Comparison of ENCODE assay signal across 9 cellular contexts in genomic region chr20:19964289-19965263, GRCh38. TPM values are rescaled to one million over a fixed set of nuclear protein-coding genes. Genes with fewer than 3 reads are reported as not detected.
DNase-seq lines count a peak whose midpoint lies in the region; ATAC-seq, FAIRE-seq and TF ChIP-seq lines count a peak whose summit lies in the region.
"Had no signal": no experiment of that assay in that cellular context is flagged by ENCODE, and none has a peak within 500 bp of the region (broad histone marks: within the 10 kb centered on the region; RNA-seq: fewer than 3 reads in every experiment).

No MANE protein-coding gene starts in this region.

- peaks cover 20% of the 10 kb centered on the region for H3K4me1 ChIP-seq in lower lobe of right lung

- POLR2A ChIA-PET in AG04449 (lab: Yijun Ruan, JAX), result interaction anchor here (1.1 kb wide), 1 partner anchor 13 kb away, joined by 5 read pairs; no protein-coding TSS in a partner anchor

- H3K4me3 ChIP-seq in AG04449 (ENCODE audit: low read depth, low read length) (no peak overlapping the region), lower lobe of right lung (peak overlapping the region; percentile 8)

- no peak for TF ChIP-seq CTCF in AG04449 (IDR thresholded peaks at IDR 0.05; ENCODE audit: insufficient read depth, low read length, missing control alignments)
- TF ChIP-seq CTCF in lower lobe of right lung (IDR thresholded peaks at IDR 0.05), result no peak

- H3K27me3 ChIP-seq in lower lobe of right lung (ENCODE audit: low read depth), result no peaks in the 10 kb centered on the region

- H3K9me3 ChIP-seq in lower lobe of right lung, result no peaks in the 10 kb centered on the region

- CTCF ChIA-PET in AG04449 (lab: Yijun Ruan, JAX), result interaction anchor here (1.1 to 2.2 kb wide), 3 partner anchors 10 to 12 kb away, joined by 3 to 5 read pairs (median 3); no protein-coding TSS in a partner anchor

- H3K36me3 ChIP-seq in lower lobe of right lung, result peaks cover 94% of the 10 kb centered on the region

- ATAC-seq in lower lobe of right lung, result peak; percentile 74 to 85

- FAIRE-seq in GM19239 (lab: Jason Lieb, UNC), result no peak

- DNase-seq in AG04449 (ENCODE audit: low read depth, low spot score) (peak; percentile 59), M059J (ENCODE audit: low read depth) (peak; percentile 80), lower lobe of right lung (peak; percentile 57), GM19239 (ENCODE audit: insufficient read length, low spot score) (no peak), T1000 (lab: John Stamatoyannopoulos, UW) (no peak), middle frontal gyrus (ENCODE audit: extremely low spot score, low spot score) (no peak)
- DNase-seq in activated T-cell treated with anti-CD3 and anti-CD28 coated beads, Interleukin-2, amount 50 U/mL, for 48 hours, result no peak
- DNase-seq: activated naive CD8-positive, alpha-beta T cell treated with anti-CD3 and anti-CD28 coated beads for 36 hours had no signal

- intact Hi-C loops in lower lobe of right lung (cut with DNase I), result no loop called here

- H3K27ac ChIP-seq in cingulate gyrus (ENCODE audit: low read depth, low read length), result peak overlapping the region; percentile 43
- H3K27ac ChIP-seq in lower lobe of right lung, result peak overlapping the region; percentile 60

RNA-seq across cellular contexts. Expression of gene NAA20, which starts 52.6 kb away (rescaled TPM):
- total RNA-seq in M059J (2014; rRNA removed; shearing (Covaris generic)), result 103 and 135 TPM in 2 replicates
- total RNA-seq in lower lobe of right lung, result 69.8 TPM

Comparison
In these comparisons a context has a peak if more than half of its experiments do, and no peak if none do; other contexts are left out.
1. DNase-seq: peak in AG04449 (single experiment), M059J (single experiment) and lower lobe of right lung (single experiment); none in GM19239 (single experiment), activated T-cell treated with anti-CD3 and anti-CD28 coated beads, Interleukin-2, amount 50 U/mL, for 48 hours (0 of 2), T1000 (single experiment) and middle frontal gyrus (single experiment).